7 cellular contexts compared by ENCODE assay signal in genomic region chr7:156639426-156640256, GRCh38. TPM values are rescaled to one million over a fixed set of nuclear protein-coding genes. Genes with fewer than 3 reads are reported as not detected.
DNase-seq lines count a peak whose midpoint lies in the region; ATAC-seq and TF ChIP-seq lines count a peak whose summit lies in the region.

No MANE protein-coding gene starts in this region.

- H3K4me3 ChIP-seq in dorsolateral prefrontal cortex (peak overlapping the region; percentile 57 to 99 (median 86)), mucosa of rectum (ENCODE audit: low read length in 2 of 2) (peak overlapping the region; percentile 88 to 97)

- ATAC-seq in GM19438 (IDR thresholded peaks at IDR 0.05; ENCODE audit: low read depth, unreplicated experiment) = peak; percentile 23
- no peak for ATAC-seq in HG03342 (IDR thresholded peaks at IDR 0.05; ENCODE audit: unreplicated experiment)

- H3K4me1 ChIP-seq in mucosa of rectum (ENCODE audit: control insufficient read depth in 2 of 2, insufficient read depth in 2 of 2, low read length in 2 of 2) = peaks cover 7 to 11% of the 10 kb centered on the region in 2 donors

- intact Hi-C loops in dorsolateral prefrontal cortex (cut with DNase I) = loop anchor here (2.0 to 10.0 kb wide), 2 partner anchors 61 to 255 kb away; partner anchors contain the start of gene LMBR1 (in 1 of the 2)

- no peaks in the 10 kb centered on the region for H3K9me3 ChIP-seq in mucosa of rectum (ENCODE audit: control insufficient read depth in 2 of 2, low read length in 2 of 2)

- no peak for TF ChIP-seq CTCF in dorsolateral prefrontal cortex (IDR thresholded peaks at IDR 0.05 in 54 of 56, conservative IDR thresholded peaks at IDR 0.05 in 2 of 56; ENCODE audit: low read depth in 1 of 56, partially characterized antibody in 56 of 56)

- H3K9ac ChIP-seq in mucosa of rectum (ENCODE audit: low read depth in 1 of 2, low read length in 2 of 2) = peak overlapping the region; percentile 36 to 94

- H3K27ac ChIP-seq in dorsolateral prefrontal cortex (peak overlapping the region in 57 of 59 donors; percentile 41 to 91 (median 81)), mucosa of rectum (ENCODE audit: low read depth in 2 of 2, low read length in 2 of 2) (peak overlapping the region; percentile 66 to 69)

- H3K36me3 ChIP-seq in mucosa of rectum (ENCODE audit: control insufficient read depth in 2 of 2, insufficient read depth in 2 of 2, low read length in 2 of 2) = no peaks in the 10 kb centered on the region

- DNase-seq in NCI-H1930 (lab: John Stamatoyannopoulos, UW) (peak; percentile 31 to 44), dorsolateral prefrontal cortex (peak in 1 of 10 donors; percentile 31), NCI-H526 (lab: John Stamatoyannopoulos, UW) (no peak), HT-29 (ENCODE audit: low spot score) (no peak)

- H3K27me3 ChIP-seq in dorsolateral prefrontal cortex (no peaks in the 10 kb centered on the region), mucosa of rectum (ENCODE audit: control insufficient read depth in 2 of 2, insufficient read depth in 2 of 2, low read length in 2 of 2) (no peaks in the 10 kb centered on the region)

RNA-seq across cellular contexts. Expression of gene RNF32, which starts 0.9 kb away (rescaled TPM):
- 1 to 10 TPM in 118 of 120 experiments, under 1 TPM in 2; 0.48 to 8.9 (median 2.9) TPM for total RNA-seq in dorsolateral prefrontal cortex
- 0.66 and 1.9 TPM in 2 replicates for total RNA-seq in HT-29 (2014; rRNA removed; shearing (Covaris generic))

Comparison
In these comparisons a context has a peak if more than half of its experiments do, and no peak if none do; other contexts are left out.
1. DNase-seq: peak in NCI-H1930 (2 of 2); none in NCI-H526 (0 of 2) and HT-29 (single experiment).